Comparison of ENCODE assay signal across 1 cellular context in genomic region chr11:12043959-12044772, GRCh38.
A peak's percentile ranks its signal among the peaks of the same experiment; 100 is the strongest.
TF ChIP-seq lines count a peak whose summit lies in the region.

No MANE protein-coding gene starts in this region.

TF ChIP-seq in HepG2, 621 proteins besides CTCF, POLR2A, EP300 and RAD21 (continued from another document and continues in another):
- TF ChIP-seq NFAT5 (CRISPR knock-in tag; IDR thresholded peaks at IDR 0.05): no peak
- peak; percentile 34; the same call in 1 of the 2 replicates for TF ChIP-seq MEF2D (CRISPR knock-in tag; IDR thresholded peaks at IDR 0.05)
- no peak for TF ChIP-seq KLF9 (CRISPR knock-in tag; IDR thresholded peaks at IDR 0.05; ENCODE audit: low read depth)
- no peak for TF ChIP-seq ZNF256 (CRISPR knock-in tag; conservative IDR thresholded peaks at IDR 0.05)
- no peak for TF ChIP-seq ARID2 (CRISPR knock-in tag; IDR thresholded peaks at IDR 0.05; ENCODE audit: borderline replicate concordance)
- no peak for TF ChIP-seq THAP9 (CRISPR knock-in tag; IDR thresholded peaks at IDR 0.05; ENCODE audit: borderline replicate concordance)
- TF ChIP-seq ZBTB3 (CRISPR knock-in tag; IDR thresholded peaks at IDR 0.05; ENCODE audit: borderline replicate concordance, low read depth): no peak
- peak; percentile 88 for TF ChIP-seq ZSCAN9 (CRISPR knock-in tag; IDR thresholded peaks at IDR 0.05; ENCODE audit: borderline replicate concordance)
- no peak for TF ChIP-seq CC2D1A (CRISPR knock-in tag; IDR thresholded peaks at IDR 0.05)
- no peak for TF ChIP-seq ZFY (CRISPR knock-in tag; IDR thresholded peaks at IDR 0.05)
- TF ChIP-seq PTBP1 (IDR thresholded peaks at IDR 0.05; ENCODE audit: low read depth, low read length, poor library complexity, severe bottlenecking): no peak
- TF ChIP-seq HMGA1 (CRISPR knock-in tag; conservative IDR thresholded peaks at IDR 0.05): no peak
- TF ChIP-seq ZSCAN20 (CRISPR knock-in tag; IDR thresholded peaks at IDR 0.05; ENCODE audit: borderline replicate concordance): no peak
- TF ChIP-seq CREM (IDR thresholded peaks at IDR 0.05): no peak
- no peak for TF ChIP-seq CREM (CRISPR knock-in tag; IDR thresholded peaks at IDR 0.05)
- TF ChIP-seq DPF2 (CRISPR knock-in tag; IDR thresholded peaks at IDR 0.05; ENCODE audit: borderline replicate concordance, low read depth): no peak
- no peak for TF ChIP-seq KDM5A (IDR thresholded peaks at IDR 0.05; ENCODE audit: borderline replicate concordance, low read length)
- no peak for TF ChIP-seq ZFP82 (CRISPR knock-in tag; IDR thresholded peaks at IDR 0.05; ENCODE audit: borderline replicate concordance)
- no peak for TF ChIP-seq MLLT10 (CRISPR knock-in tag; IDR thresholded peaks at IDR 0.05)
- no peak for TF ChIP-seq BCL3 (CRISPR knock-in tag; IDR thresholded peaks at IDR 0.05)
- TF ChIP-seq KAT7 (CRISPR knock-in tag; IDR thresholded peaks at IDR 0.05; ENCODE audit: borderline replicate concordance): no peak
- TF ChIP-seq MNT (IDR thresholded peaks at IDR 0.05): peak; percentile 96
- no peak for TF ChIP-seq LCORL (IDR thresholded peaks at IDR 0.05)
- TF ChIP-seq LCORL (CRISPR knock-in tag; IDR thresholded peaks at IDR 0.05): peak; percentile 58
- 0 out of 2 replicates have a peak, but pooled peaks have one; percentile 65 for TF ChIP-seq FLYWCH1 (CRISPR knock-in tag; IDR thresholded peaks at IDR 0.05)
- no peak for TF ChIP-seq SIN3B (IDR thresholded peaks at IDR 0.05; ENCODE audit: low read length)
- TF ChIP-seq GATAD1 (CRISPR knock-in tag; IDR thresholded peaks at IDR 0.05): peak; percentile 67
- no peak for TF ChIP-seq ZNF407 (CRISPR knock-in tag; IDR thresholded peaks at IDR 0.05; ENCODE audit: not compliant biosample characterization)
- TF ChIP-seq ZNF30 (CRISPR knock-in tag; IDR thresholded peaks at IDR 0.05): no peak
- TF ChIP-seq ZNF678 (CRISPR knock-in tag; IDR thresholded peaks at IDR 0.05): no peak
- TF ChIP-seq ZC3H4 (CRISPR knock-in tag; IDR thresholded peaks at IDR 0.05; ENCODE audit: borderline replicate concordance): no peak
- no peak for TF ChIP-seq ZNF337 (CRISPR knock-in tag; IDR thresholded peaks at IDR 0.05; ENCODE audit: borderline replicate concordance, low read depth)
- TF ChIP-seq MTF1 (CRISPR knock-in tag; IDR thresholded peaks at IDR 0.05): no peak
- no peak for TF ChIP-seq NFRKB (IDR thresholded peaks at IDR 0.05)
- TF ChIP-seq NFE2 (CRISPR knock-in tag; IDR thresholded peaks at IDR 0.05): no peak
- TF ChIP-seq ZSCAN12 (CRISPR knock-in tag; IDR thresholded peaks at IDR 0.05): no peak
- TF ChIP-seq ATM (IDR thresholded peaks at IDR 0.05; ENCODE audit: borderline replicate concordance): no peak
- no peak for TF ChIP-seq TAF1 (CRISPR knock-in tag; IDR thresholded peaks at IDR 0.05)
- TF ChIP-seq RXRB (CRISPR knock-in tag; IDR thresholded peaks at IDR 0.05; ENCODE audit: borderline replicate concordance): 0 out of 2 replicates have a peak, but pooled peaks have one; percentile 40
- TF ChIP-seq KLF11 (CRISPR knock-in tag; IDR thresholded peaks at IDR 0.05): 0 out of 2 replicates have a peak, but pooled peaks have one; percentile 67
- TF ChIP-seq RNF219 (CRISPR knock-in tag; IDR thresholded peaks at IDR 0.05): no peak
- no peak for TF ChIP-seq MTF2 (CRISPR knock-in tag; IDR thresholded peaks at IDR 0.05; ENCODE audit: borderline replicate concordance)
- TF ChIP-seq DNMT1 (CRISPR knock-in tag; IDR thresholded peaks at IDR 0.05): no peak
- TF ChIP-seq MAFF (IDR thresholded peaks at IDR 0.05; ENCODE audit: low read depth, low read length): no peak
- TF ChIP-seq ZNF572 (CRISPR knock-in tag; IDR thresholded peaks at IDR 0.05): no peak
- no peak for TF ChIP-seq BRD4 (CRISPR knock-in tag; IDR thresholded peaks at IDR 0.05)
